1 cellular context compared by ENCODE assay signal in the genomic region with DNA sequence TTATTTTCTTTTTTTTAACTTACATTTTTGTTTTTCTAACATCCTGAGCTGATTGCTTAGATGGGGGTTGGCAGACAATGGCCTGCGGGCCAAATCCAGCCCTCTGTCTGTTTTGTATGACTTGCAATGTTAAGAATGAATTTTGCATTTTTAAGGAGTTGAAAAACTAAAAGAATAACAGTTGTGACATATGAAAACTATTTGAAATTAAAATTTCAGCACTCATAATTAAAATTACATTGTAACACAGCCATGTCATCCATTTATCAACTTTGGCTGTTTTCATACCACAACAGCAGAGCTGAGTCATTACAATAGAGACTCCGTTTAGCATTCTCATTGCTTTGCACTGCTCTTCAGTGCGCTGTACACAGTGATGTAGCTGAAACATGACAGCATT.
TF ChIP-seq lines count a peak whose summit lies in the region.

No MANE protein-coding gene starts in this region.

TF ChIP-seq in HepG2, 621 proteins besides CTCF, POLR2A, EP300 and RAD21 (continued from another document):
- TF ChIP-seq, protein P1, sequence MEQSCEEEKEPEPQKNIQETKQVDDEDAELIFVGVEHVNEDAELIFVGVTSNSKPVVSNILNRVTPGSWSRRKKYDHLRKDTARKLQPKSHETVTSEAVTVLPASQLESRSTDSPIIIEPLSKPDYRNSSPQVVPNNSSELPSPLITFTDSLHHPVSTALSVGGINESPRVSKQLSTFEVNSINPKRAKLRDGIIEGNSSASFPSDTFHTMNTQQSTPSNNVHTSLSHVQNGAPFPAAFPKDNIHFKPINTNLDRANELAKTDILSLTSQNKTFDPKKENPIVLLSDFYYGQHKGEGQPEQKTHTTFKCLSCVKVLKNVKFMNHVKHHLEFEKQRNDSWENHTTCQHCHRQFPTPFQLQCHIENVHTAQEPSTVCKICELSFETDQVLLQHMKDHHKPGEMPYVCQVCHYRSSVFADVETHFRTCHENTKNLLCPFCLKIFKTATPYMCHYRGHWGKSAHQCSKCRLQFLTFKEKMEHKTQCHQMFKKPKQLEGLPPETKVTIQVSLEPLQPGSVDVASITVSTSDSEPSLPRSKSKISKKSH (CRISPR knock-in tag; IDR thresholded peaks at IDR 0.05; ENCODE audit: borderline replicate concordance), result no peak
- TF ChIP-seq RARG (CRISPR knock-in tag; IDR thresholded peaks at IDR 0.05; ENCODE audit: low read depth) (no peak), RFX5 (IDR thresholded peaks at IDR 0.05; ENCODE audit: low read depth, low read length) (no peak), IRX3 (CRISPR knock-in tag; IDR thresholded peaks at IDR 0.05; ENCODE audit: borderline replicate concordance, low read depth) (no peak)
